ENCODE assay signal across 16 cellular contexts in genomic region chr10:2700626-2701305, GRCh38.
DNase-seq lines count a peak whose midpoint lies in the region; ATAC-seq, FAIRE-seq and TF ChIP-seq lines count a peak whose summit lies in the region.
"Had no signal": no experiment of that assay in that cellular context is flagged by ENCODE, and none has a peak within 500 bp of the region (broad histone marks: within the 10 kb centered on the region; RNA-seq: fewer than 3 reads in every experiment).

No MANE protein-coding gene starts in this region.

- H3K4me3 ChIP-seq in SU-DHL-6 (ENCODE audit: insufficient read depth, low read length, poor library complexity, severe bottlenecking) = no peak overlapping the region

- intact Hi-C loops in left colon (cut with DNase I, micrococcal nuclease) = no loop called here
- intact Hi-C loops in activated T-helper 2 cell treated with anti-CD3 and anti-CD28 coated beads, Interferon-gamma antibody, Interleukin-2, Interleukin-4, amounts not matched to agents 10 μg/mL and 5 μg/mL and 100 μg/mL, durations not matched to agents 14 hours and 24 hours and 36 hours (cut with micrococcal nuclease) = no loop called here

- H3K79me2 ChIP-seq in SU-DHL-6 (ENCODE audit: insufficient read depth, low read length) = no peaks in the 10 kb centered on the region

- H4K20me1 ChIP-seq in SU-DHL-6 (ENCODE audit: low read depth, low read length) = no peaks in the 10 kb centered on the region

- no peaks in the 10 kb centered on the region for H3K4me1 Mint-ChIP-seq in activated T-helper 2 cell treated with anti-CD3 and anti-CD28 coated beads, Interferon-gamma antibody, Interleukin-2, Interleukin-4, amounts not matched to agents 10 μg/mL and 5 μg/mL and 100 μg/mL, durations not matched to agents 14 hours and 24 hours and 36 hours (ENCODE audit: low read depth)

- H3F3A ChIP-seq in SU-DHL-6 (ENCODE audit: insufficient read depth) = no peaks in the 10 kb centered on the region

- ATAC-seq in GM21381 (IDR thresholded peaks at IDR 0.05; ENCODE audit: unreplicated experiment) = peak; percentile 82
- ATAC-seq in HG03159 (IDR thresholded peaks at IDR 0.05; ENCODE audit: unreplicated experiment) = peak; percentile 71
- ATAC-seq in left colon = no peak
- ATAC-seq: stimulated activated naive CD8-positive, alpha-beta T cell treated with anti-CD3 and anti-CD28 coated beads, Interleukin-15, Interleukin-2, amounts not matched to agents 100 U/mL and 50 U/mL, for 24 hours had no signal

- H3K27me3 ChIP-seq in SU-DHL-6 (ENCODE audit: low read length) = no peaks in the 10 kb centered on the region

- no peak overlapping the region for H3K4me3 Mint-ChIP-seq in activated T-helper 2 cell treated with anti-CD3 and anti-CD28 coated beads, Interferon-gamma antibody, Interleukin-2, Interleukin-4, amounts not matched to agents 10 μg/mL and 5 μg/mL and 100 μg/mL, durations not matched to agents 14 hours and 24 hours and 36 hours (ENCODE audit: low read depth)

- H2AFZ ChIP-seq in SU-DHL-6 (ENCODE audit: low read depth, low read length, severe bottlenecking) = no peak overlapping the region

- H3K4me2 ChIP-seq in SU-DHL-6 (ENCODE audit: low read depth, low read length, poor library complexity, severe bottlenecking) = peak overlapping the region; percentile 53

- 0 out of 2 replicates have a peak, but pooled peaks cover 2% of the 10 kb centered on the region for H3K9me3 ChIP-seq in SU-DHL-6 (ENCODE audit: insufficient read depth, low read length)

- FAIRE-seq in GM18507 (lab: Jason Lieb, UNC) = no peak
- FAIRE-seq: endometrium, small intestine had no signal

- peak overlapping the region; percentile 65 for H3K27ac ChIP-seq in SU-DHL-6 (ENCODE audit: low read depth, low read length)

- H3K9me3 Mint-ChIP-seq in activated T-helper 2 cell treated with anti-CD3 and anti-CD28 coated beads, Interferon-gamma antibody, Interleukin-2, Interleukin-4, amounts not matched to agents 10 μg/mL and 5 μg/mL and 100 μg/mL, durations not matched to agents 14 hours and 24 hours and 36 hours = no peaks in the 10 kb centered on the region

- DNase-seq in GM18507 (ENCODE audit: extremely low spot score, insufficient read length, low read depth) (peak; percentile 3), left colon (no peak), NCI-H1436 (lab: John Stamatoyannopoulos, UW) (no peak), DMS153 (lab: John Stamatoyannopoulos, UW) (no peak)
- DNase-seq in activated T-helper 2 cell treated with anti-CD3 and anti-CD28 coated beads, Interferon-gamma antibody, Interleukin-2, Interleukin-4, amounts not matched to agents 10 μg/mL and 5 μg/mL and 100 μg/mL, durations not matched to agents 14 hours and 24 hours and 36 hours (ENCODE audit: low spot score) = no peak
- DNase-seq: activated naive CD4-positive, alpha-beta T cell; aorta; NCI-H1694 treated with DMSO at 0.1 percent for 48 hours; NCI-H446; SIG-M5; small intestine; stimulated activated naive CD8-positive, alpha-beta T cell treated with anti-CD3 and anti-CD28 coated beads, Interleukin-15, Interleukin-2, amounts not matched to agents 100 U/mL and 50 U/mL, for 24 hours had no signal

- H3K9ac ChIP-seq in SU-DHL-6 (ENCODE audit: low read length) = no peak overlapping the region

- no peaks in the 10 kb centered on the region for H3K27me3 Mint-ChIP-seq in activated T-helper 2 cell treated with anti-CD3 and anti-CD28 coated beads, Interferon-gamma antibody, Interleukin-2, Interleukin-4, amounts not matched to agents 10 μg/mL and 5 μg/mL and 100 μg/mL, durations not matched to agents 14 hours and 24 hours and 36 hours (ENCODE audit: low read depth)

- H3K36me3 Mint-ChIP-seq in activated T-helper 2 cell treated with anti-CD3 and anti-CD28 coated beads, Interferon-gamma antibody, Interleukin-2, Interleukin-4, amounts not matched to agents 10 μg/mL and 5 μg/mL and 100 μg/mL, durations not matched to agents 14 hours and 24 hours and 36 hours (ENCODE audit: low read depth) = no peaks in the 10 kb centered on the region

- TF ChIP-seq CTCF in SU-DHL-6 (IDR thresholded peaks at IDR 0.05; ENCODE audit: insufficient read depth, low read length, poor library complexity, severe bottlenecking) = no peak

- H3K27ac Mint-ChIP-seq in activated T-helper 2 cell treated with anti-CD3 and anti-CD28 coated beads, Interferon-gamma antibody, Interleukin-2, Interleukin-4, amounts not matched to agents 10 μg/mL and 5 μg/mL and 100 μg/mL, durations not matched to agents 14 hours and 24 hours and 36 hours = no peak overlapping the region

- no peaks in the 10 kb centered on the region for H3K9me2 ChIP-seq in SU-DHL-6 (replicated peaks; ENCODE audit: insufficient read depth, low read length)

- H3K36me3 ChIP-seq in SU-DHL-6 (ENCODE audit: low read length) = no peaks in the 10 kb centered on the region
